Comparison of ENCODE assay signal across 1 cellular context in the genomic region with DNA sequence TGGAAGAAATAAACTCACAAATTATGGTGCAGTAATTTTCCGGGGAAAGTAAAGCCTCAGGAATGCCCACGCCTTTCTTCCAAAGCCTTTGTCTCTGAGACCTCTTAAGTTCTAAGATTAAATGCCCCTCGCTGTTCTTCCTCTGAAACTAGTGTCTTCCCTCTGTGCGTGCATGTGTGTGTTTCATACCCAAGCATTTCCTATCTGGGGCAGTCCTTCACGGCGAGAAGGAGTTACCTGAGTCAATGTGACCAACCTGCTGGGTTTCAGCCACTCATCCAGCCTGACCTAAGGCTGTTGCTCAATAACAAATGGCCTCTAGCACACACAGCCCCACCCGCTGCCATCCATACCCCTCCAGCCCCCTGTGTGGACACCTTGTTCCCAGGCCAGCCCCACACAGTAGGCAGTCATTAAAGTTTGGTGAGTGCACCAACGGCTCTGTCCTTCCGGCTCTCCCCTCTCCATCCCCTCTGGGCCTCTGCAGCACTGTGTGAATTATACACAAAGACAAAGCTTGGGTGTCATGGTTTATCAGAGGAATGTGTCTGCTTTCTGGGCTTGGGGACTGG.
TF ChIP-seq lines count a peak whose summit lies in the region.

No MANE protein-coding gene starts in this region.

TF ChIP-seq in H1, 55 proteins besides CTCF, POLR2A, EP300 and RAD21:
- TF ChIP-seq KDM4A (IDR thresholded peaks at IDR 0.05; ENCODE audit: low read depth, low read length, severe bottlenecking), result no peak
- TF ChIP-seq CREB1 (IDR thresholded peaks at IDR 0.05), result no peak
- TF ChIP-seq JUN (IDR thresholded peaks at IDR 0.05; ENCODE audit: low read depth, low read length), result no peak
- TF ChIP-seq PHF8 (conservative IDR thresholded peaks at IDR 0.05; ENCODE audit: low read depth, low read length), result no peak
- TF ChIP-seq ZNF274 (IDR thresholded peaks at IDR 0.05; ENCODE audit: borderline replicate concordance, extremely low read depth, low read length), result no peak
